In the genomic region with DNA sequence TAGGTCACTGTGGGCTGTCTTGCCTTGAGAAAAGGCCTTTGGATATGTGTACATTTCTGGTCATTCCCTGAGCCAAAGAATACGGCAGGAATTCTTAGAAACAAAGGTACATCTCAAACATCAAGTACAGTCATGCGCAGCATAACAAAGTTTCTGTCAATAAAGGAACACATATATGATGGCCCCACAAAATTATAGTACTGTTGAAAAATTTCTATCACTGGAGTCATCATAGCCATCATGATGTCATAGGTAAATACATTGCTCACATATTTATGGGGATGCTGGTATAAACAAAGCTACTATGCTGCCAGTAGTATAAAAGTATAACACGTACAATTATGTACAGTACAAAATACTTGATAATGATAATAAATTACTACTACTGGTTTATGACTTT, we compare ENCODE assay signal across 21 cellular contexts.
"Had no signal": no experiment of that assay in that cellular context is flagged by ENCODE, and none has a peak within 500 bp of the region (broad histone marks: within the 10 kb centered on the region; RNA-seq: fewer than 3 reads in every experiment).

No MANE protein-coding gene starts in this region.

- ATAC-seq: Panc1, T-cell had no signal

- H3K27me3 ChIP-seq: MG63 had no signal

- DNase-seq: Karpas-422, KG1, MG63, NCI-H1092 treated with DMSO at 0.1 percent for 48 hours, NCI-H1436, NCI-H187, NCI-H2029, NCI-H2171 treated with DMSO at 0.1 percent for 48 hours, NCI-H345, NCI-H510A, NCI-H524 treated with DMSO at 0.1 percent for 48 hours, NCI-H69, NCI-H774, SHP77, SK-N-SH, SW 1271, T-cell had no signal

- H3K27ac ChIP-seq: HL-60, RWPE1 had no signal

- FAIRE-seq: HTR-8/SVneo had no signal

- H3K9ac ChIP-seq: SK-N-SH had no signal

- H3K4me3 ChIP-seq: MG63 had no signal

- H3K36me3 ChIP-seq: MG63 had no signal

- H3K4me2 ChIP-seq: SK-N-SH had no signal
